ENCODE assay signal across 1 cellular context in the genomic region with DNA sequence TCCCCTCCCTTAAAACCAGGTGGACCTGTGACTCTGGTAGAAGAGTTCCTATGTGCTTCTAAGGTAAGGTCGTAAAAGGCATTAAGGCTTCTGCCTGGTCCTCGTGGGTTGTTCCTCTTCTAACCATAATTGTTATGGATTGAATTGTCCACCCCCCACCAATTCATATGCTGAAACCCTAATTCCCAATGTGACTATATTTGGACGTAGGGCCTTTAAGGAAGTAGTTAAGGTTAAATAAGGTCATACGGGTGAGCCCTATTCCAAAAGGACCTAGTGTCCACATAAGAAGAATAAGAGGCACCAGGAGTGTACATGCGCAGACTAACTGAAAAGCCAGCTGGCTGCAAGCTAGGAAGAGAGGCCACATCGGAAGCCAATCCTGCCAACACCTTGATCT.
TF ChIP-seq lines count a peak whose summit lies in the region.

No MANE protein-coding gene starts in this region.

TF ChIP-seq in HCT116, 20 proteins besides CTCF, POLR2A, EP300 and RAD21 (continued from another document):
- TF ChIP-seq ZBTB33 (IDR thresholded peaks at IDR 0.05; ENCODE audit: extremely low read depth, insufficient replicate concordance, low read length): no peak
